ENCODE assay signal across 20 cellular contexts in the genomic region with DNA sequence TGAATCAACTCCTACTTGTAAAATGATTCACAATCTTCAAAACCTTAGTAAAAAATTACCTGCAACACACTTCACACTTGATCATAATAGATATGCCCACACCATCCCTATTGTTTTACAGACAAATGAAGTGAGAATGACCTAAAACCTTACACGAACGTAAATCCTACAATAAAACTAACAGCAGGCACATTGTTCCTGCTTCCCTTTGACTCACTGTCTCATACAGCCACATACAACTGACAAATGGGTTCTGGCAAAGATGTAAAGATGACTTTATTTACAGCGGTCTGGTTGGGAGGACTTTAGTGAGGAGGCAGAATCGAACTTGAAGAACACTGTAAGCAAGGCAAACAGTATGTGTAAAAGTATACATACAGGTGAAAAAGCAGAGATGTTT.
"Had no signal": no experiment of that assay in that cellular context is flagged by ENCODE, and none has a peak within 500 bp of the region (broad histone marks: within the 10 kb centered on the region; RNA-seq: fewer than 3 reads in every experiment).

No MANE protein-coding gene starts in this region.

- FAIRE-seq: endometrium, kidney, small intestine, urothelium cell line had no signal

- H3K36me3 ChIP-seq: esophagus muscularis mucosa, thyroid gland had no signal

- H3K27me3 ChIP-seq: esophagus muscularis mucosa, suprapubic skin, thyroid gland had no signal

- H3K4me1 Mint-ChIP-seq: naive thymus-derived CD4-positive, alpha-beta T cell had no signal

- H3K4me3 Mint-ChIP-seq: memory B cell; naive thymus-derived CD4-positive, alpha-beta T cell; neural crest cell; type B pancreatic cell had no signal

- H3K4me1 ChIP-seq: esophagus muscularis mucosa, suprapubic skin, thyroid gland had no signal

- H3K27ac ChIP-seq: epithelial cell of prostate, esophagus muscularis mucosa, suprapubic skin, thyroid gland had no signal

- DNase-seq: central memory CD4-positive, alpha-beta T cell; cortex of kidney; effector memory CD4-positive, alpha-beta T cell; foreskin fibroblast; kidney; naive thymus-derived CD4-positive, alpha-beta T cell; right cardiac atrium; small intestine; stimulated activated CD4-positive, alpha-beta T cell treated with anti-CD3 and anti-CD28 coated beads, Interleukin-12 subunit alpha, Interleukin-12 subunit beta, amount 100 ng/mL, for 4 hours; stimulated activated naive CD8-positive, alpha-beta T cell treated with anti-CD3 and anti-CD28 coated beads, Interleukin-15, Interleukin-2, amounts not matched to agents 100 U/mL and 50 U/mL, for 24 hours; thyroid gland had no signal

- H3K36me3 Mint-ChIP-seq: type B pancreatic cell had no signal

- H3K27ac Mint-ChIP-seq: memory B cell; naive thymus-derived CD4-positive, alpha-beta T cell; type B pancreatic cell had no signal

- H3K27me3 Mint-ChIP-seq: memory B cell, type B pancreatic cell had no signal

- H3K9me3 Mint-ChIP-seq: memory B cell, type B pancreatic cell had no signal

- ATAC-seq: left lobe of liver; naive thymus-derived CD4-positive, alpha-beta T cell; right cardiac atrium; stimulated activated naive CD8-positive, alpha-beta T cell treated with anti-CD3 and anti-CD28 coated beads, Interleukin-15, Interleukin-2, amounts not matched to agents 100 U/mL and 50 U/mL, for 24 hours had no signal

- H3K9me3 ChIP-seq: suprapubic skin, thyroid gland had no signal

- H3K4me3 ChIP-seq: esophagus muscularis mucosa, suprapubic skin, thyroid gland had no signal
